8 cellular contexts compared by ENCODE assay signal in genomic region chr3:69212411-69213160, GRCh38.
DNase-seq lines count a peak whose midpoint lies in the region; ATAC-seq and TF ChIP-seq lines count a peak whose summit lies in the region.

No MANE protein-coding gene starts in this region.

- no peaks in the 10 kb centered on the region for H3K27me3 ChIP-seq in foreskin keratinocyte

- TF ChIP-seq CTCF in foreskin keratinocyte (conservative IDR thresholded peaks at IDR 0.05), result no peak

- DNase-seq in SKM-1 (lab: John Stamatoyannopoulos, UW; ENCODE audit: unreplicated experiment) (peak; percentile 64), foreskin keratinocyte (peak; percentile 80 to 90), T-helper 9 cell (no peak), DMS79 (lab: John Stamatoyannopoulos, UW) (no peak), medulla oblongata (ENCODE audit: extremely low spot score) (no peak)

- peaks cover 14% of the 10 kb centered on the region for H3K4me1 ChIP-seq in foreskin keratinocyte

- ATAC-seq in GM18868 (IDR thresholded peaks at IDR 0.05; ENCODE audit: unreplicated experiment), result peak; percentile 89
- ATAC-seq in HG02973 (IDR thresholded peaks at IDR 0.05; ENCODE audit: unreplicated experiment), result peak; percentile 78
- peak; percentile 94 for ATAC-seq in foreskin keratinocyte
- no peak for ATAC-seq in HG03521 (IDR thresholded peaks at IDR 0.05; ENCODE audit: unreplicated experiment)

- H3K27ac ChIP-seq in foreskin keratinocyte, result peak overlapping the region; percentile 85

Comparison
In these comparisons a context has a peak if more than half of its experiments do, and no peak if none do; other contexts are left out.
1. DNase-seq: peak in SKM-1 (single experiment) and foreskin keratinocyte (2 of 2); none in T-helper 9 cell (single experiment), DMS79 (single experiment) and medulla oblongata (single experiment).